2 cellular contexts compared by ENCODE assay signal in genomic region chr4:77075869-77076801, GRCh38.
TF ChIP-seq lines count a peak whose summit lies in the region.

TSS of gene CCNI (minus strand) at chr4:77075989. CDS start at chr4:77066362, 9,627 bp downstream.

TF ChIP-seq in IMR-90, 13 proteins besides CTCF, POLR2A, EP300 and RAD21:
- TF ChIP-seq ELK1 (IDR thresholded peaks at IDR 0.05; ENCODE audit: borderline replicate concordance, low read depth, low read length) (no peak), MAZ (IDR thresholded peaks at IDR 0.05; ENCODE audit: borderline replicate concordance, low read depth, low read length) (peak; percentile 94), FOS (IDR thresholded peaks at IDR 0.05; ENCODE audit: low read depth, low read length) (0 out of 2 replicates have a peak, but pooled peaks have one; percentile 22), BHLHE40 (IDR thresholded peaks at IDR 0.05; ENCODE audit: low read depth, low read length) (0 out of 2 replicates have a peak, but pooled peaks have one; percentile 11), MXI1 (IDR thresholded peaks at IDR 0.05; ENCODE audit: borderline replicate concordance, low read depth, low read length) (no peak; the same call in 1 of the 2 replicates)

TF ChIP-seq in endothelial cell of umbilical vein, 7 proteins besides CTCF, POLR2A, EP300 and RAD21:
- no peak for TF ChIP-seq MYC (IDR thresholded peaks at IDR 0.05; ENCODE audit: low read depth, low read length)
- peak; percentile 63 for TF ChIP-seq POLR2AphosphoS5 (IDR thresholded peaks at IDR 0.05; ENCODE audit: insufficient read depth, low read depth, low read length)
- peak; percentile 31 for TF ChIP-seq MAX (IDR thresholded peaks at IDR 0.05; ENCODE audit: insufficient read depth, insufficient read length)
- TF ChIP-seq JUN (IDR thresholded peaks at IDR 0.05; ENCODE audit: borderline replicate concordance, insufficient read depth, insufficient read length, low read depth): peak; percentile 77
- peak; percentile 32 for TF ChIP-seq FOS (IDR thresholded peaks at IDR 0.05; ENCODE audit: borderline replicate concordance, insufficient read depth, low read length)
- TF ChIP-seq EZH2 (IDR thresholded peaks at IDR 0.05; ENCODE audit: borderline replicate concordance, low read depth, low read length, severe bottlenecking): no peak
TF ChIP-seq in endothelial cell of umbilical vein: peak in this region for 4.
